In the genomic region with DNA sequence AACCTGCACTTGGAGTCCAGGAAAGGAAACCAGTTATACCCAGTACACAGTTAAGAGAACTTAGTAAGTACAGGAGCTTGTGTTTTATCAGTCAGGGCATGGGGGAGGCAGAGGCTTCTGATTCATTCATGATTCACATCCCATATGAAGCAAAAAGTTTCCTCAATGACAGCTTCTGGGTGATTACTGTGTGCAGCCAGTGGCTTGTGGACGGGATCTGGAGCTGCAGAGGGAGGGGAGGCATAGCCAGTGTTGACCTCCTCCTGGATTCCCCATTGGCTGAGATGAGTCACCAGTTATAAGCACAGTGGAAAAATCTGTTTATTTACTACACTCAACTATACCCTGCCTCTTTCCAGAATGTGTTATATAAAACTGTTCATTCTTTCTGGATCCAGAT, we compare ENCODE assay signal across 1 cellular context.
TF ChIP-seq lines count a peak whose summit lies in the region.

No MANE protein-coding gene starts in this region.

TF ChIP-seq in HepG2, 621 proteins besides CTCF, POLR2A, EP300 and RAD21 (continued from another document):
- TF ChIP-seq, protein P1, sequence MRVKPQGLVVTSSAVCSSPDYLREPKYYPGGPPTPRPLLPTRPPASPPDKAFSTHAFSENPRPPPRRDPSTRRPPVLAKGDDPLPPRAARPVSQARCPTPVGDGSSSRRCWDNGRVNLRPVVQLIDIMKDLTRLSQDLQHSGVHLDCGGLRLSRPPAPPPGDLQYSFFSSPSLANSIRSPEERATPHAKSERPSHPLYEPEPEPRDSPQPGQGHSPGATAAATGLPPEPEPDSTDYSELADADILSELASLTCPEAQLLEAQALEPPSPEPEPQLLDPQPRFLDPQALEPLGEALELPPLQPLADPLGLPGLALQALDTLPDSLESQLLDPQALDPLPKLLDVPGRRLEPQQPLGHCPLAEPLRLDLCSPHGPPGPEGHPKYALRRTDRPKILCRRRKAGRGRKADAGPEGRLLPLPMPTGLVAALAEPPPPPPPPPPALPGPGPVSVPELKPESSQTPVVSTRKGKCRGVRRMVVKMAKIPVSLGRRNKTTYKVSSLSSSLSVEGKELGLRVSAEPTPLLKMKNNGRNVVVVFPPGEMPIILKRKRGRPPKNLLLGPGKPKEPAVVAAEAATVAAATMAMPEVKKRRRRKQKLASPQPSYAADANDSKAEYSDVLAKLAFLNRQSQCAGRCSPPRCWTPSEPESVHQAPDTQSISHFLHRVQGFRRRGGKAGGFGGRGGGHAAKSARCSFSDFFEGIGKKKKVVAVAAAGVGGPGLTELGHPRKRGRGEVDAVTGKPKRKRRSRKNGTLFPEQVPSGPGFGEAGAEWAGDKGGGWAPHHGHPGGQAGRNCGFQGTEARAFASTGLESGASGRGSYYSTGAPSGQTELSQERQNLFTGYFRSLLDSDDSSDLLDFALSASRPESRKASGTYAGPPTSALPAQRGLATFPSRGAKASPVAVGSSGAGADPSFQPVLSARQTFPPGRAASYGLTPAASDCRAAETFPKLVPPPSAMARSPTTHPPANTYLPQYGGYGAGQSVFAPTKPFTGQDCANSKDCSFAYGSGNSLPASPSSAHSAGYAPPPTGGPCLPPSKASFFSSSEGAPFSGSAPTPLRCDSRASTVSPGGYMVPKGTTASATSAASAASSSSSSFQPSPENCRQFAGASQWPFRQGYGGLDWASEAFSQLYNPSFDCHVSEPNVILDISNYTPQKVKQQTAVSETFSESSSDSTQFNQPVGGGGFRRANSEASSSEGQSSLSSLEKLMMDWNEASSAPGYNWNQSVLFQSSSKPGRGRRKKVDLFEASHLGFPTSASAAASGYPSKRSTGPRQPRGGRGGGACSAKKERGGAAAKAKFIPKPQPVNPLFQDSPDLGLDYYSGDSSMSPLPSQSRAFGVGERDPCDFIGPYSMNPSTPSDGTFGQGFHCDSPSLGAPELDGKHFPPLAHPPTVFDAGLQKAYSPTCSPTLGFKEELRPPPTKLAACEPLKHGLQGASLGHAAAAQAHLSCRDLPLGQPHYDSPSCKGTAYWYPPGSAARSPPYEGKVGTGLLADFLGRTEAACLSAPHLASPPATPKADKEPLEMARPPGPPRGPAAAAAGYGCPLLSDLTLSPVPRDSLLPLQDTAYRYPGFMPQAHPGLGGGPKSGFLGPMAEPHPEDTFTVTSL (CRISPR knock-in tag; IDR thresholded peaks at IDR 0.05; ENCODE audit: borderline replicate concordance): 0 out of 2 replicates have a peak, but pooled peaks have one; percentile 15
- TF ChIP-seq FOSL2 (CRISPR knock-in tag; IDR thresholded peaks at IDR 0.05): peak; percentile 75
- TF ChIP-seq NFYB (CRISPR knock-in tag; IDR thresholded peaks at IDR 0.05): 0 out of 2 replicates have a peak, but pooled peaks have one; percentile 30
- TF ChIP-seq, protein P2, sequence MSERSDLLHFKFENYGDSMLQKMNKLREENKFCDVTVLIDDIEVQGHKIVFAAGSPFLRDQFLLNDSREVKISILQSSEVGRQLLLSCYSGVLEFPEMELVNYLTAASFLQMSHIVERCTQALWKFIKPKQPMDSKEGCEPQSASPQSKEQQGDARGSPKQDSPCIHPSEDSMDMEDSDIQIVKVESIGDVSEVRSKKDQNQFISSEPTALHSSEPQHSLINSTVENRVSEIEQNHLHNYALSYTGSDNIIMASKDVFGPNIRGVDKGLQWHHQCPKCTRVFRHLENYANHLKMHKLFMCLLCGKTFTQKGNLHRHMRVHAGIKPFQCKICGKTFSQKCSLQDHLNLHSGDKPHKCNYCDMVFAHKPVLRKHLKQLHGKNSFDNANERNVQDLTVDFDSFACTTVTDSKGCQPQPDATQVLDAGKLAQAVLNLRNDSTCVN (CRISPR knock-in tag; IDR thresholded peaks at IDR 0.05; ENCODE audit: borderline replicate concordance): peak; percentile 91
- TF ChIP-seq BHLHE40 (IDR thresholded peaks at IDR 0.05; ENCODE audit: low read length): no peak
- TF ChIP-seq ZNF446 (CRISPR knock-in tag; IDR thresholded peaks at IDR 0.05): no peak
- 0 out of 2 replicates have a peak, but pooled peaks have one; percentile 20 for TF ChIP-seq POGZ (CRISPR knock-in tag; IDR thresholded peaks at IDR 0.05)
